In the genomic region with DNA sequence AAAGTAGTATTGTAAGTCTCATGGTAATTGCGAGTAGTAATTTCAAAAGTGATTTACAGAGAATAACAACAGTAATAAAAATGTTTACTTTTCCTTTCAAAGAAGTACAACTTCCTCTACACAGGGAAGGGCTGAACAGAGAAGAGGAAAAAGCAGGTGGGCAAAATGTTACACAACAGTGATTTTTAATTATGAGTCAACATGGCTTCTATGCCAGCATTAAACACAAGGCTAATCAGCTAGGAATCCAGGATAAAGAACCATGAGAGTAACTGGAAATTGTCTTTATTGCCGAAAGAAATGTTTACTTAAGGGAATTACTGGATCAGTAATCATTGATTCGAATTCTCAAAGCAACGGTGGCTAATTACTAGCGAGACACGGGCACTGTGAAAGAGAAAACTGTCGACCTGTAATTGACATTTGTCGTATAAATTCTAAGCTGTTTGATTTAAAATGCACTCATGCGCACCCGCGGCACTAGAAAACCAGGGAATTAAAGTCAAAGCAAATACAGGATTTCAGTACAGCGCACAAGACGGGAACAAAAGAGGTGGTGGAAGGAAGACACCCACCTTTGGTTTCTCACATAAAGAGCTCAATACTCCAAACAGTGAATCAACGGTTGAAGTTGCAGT, we compare ENCODE assay signal across 8 cellular contexts. TPM values are rescaled to one million over a fixed set of nuclear protein-coding genes. Genes with fewer than 3 reads are reported as not detected.
DNase-seq lines count a peak whose midpoint lies in the region; ATAC-seq and TF ChIP-seq lines count a peak whose summit lies in the region.

No MANE protein-coding gene starts in this region.

- no peaks in the 10 kb centered on the region for H3K36me3 ChIP-seq in CD4-positive, CD25-positive, alpha-beta regulatory T cell (ENCODE audit: control insufficient read depth, insufficient read depth, low read length)
- no peaks in the 10 kb centered on the region for H3K36me3 ChIP-seq in OCI-LY7 (ENCODE audit: insufficient read depth, low read length)
- no peaks in the 10 kb centered on the region for H3K36me3 ChIP-seq in mesendoderm (ENCODE audit: control insufficient read depth, insufficient read depth, low read length)

- H2AFZ ChIP-seq in OCI-LY7 (ENCODE audit: low read length): peak overlapping the region; percentile 76

- peaks cover 16 to 28% (median 20%) of the 10 kb centered on the region in 4 donors for H3K4me1 Mint-ChIP-seq in CD4-positive, CD25-positive, alpha-beta regulatory T cell
- H3K4me1 Mint-ChIP-seq in type B pancreatic cell (ENCODE audit: unreplicated experiment): peaks cover 9% of the 10 kb centered on the region

- no peaks in the 10 kb centered on the region for H3K27me3 ChIP-seq in CD4-positive, CD25-positive, alpha-beta regulatory T cell (ENCODE audit: control insufficient read depth, insufficient read depth, low read length)
- no peaks in the 10 kb centered on the region for H3K27me3 ChIP-seq in mesendoderm (ENCODE audit: insufficient read depth, low read length, poor library complexity)

- ATAC-seq in CD4-positive, CD25-positive, alpha-beta regulatory T cell (ENCODE audit: low read depth in 2 of 2): no peak
- ATAC-seq in HG02970 (IDR thresholded peaks at IDR 0.05; ENCODE audit: low FRiP score, unreplicated experiment) (no peak), HG03342 (IDR thresholded peaks at IDR 0.05; ENCODE audit: unreplicated experiment) (no peak)

- no peaks in the 10 kb centered on the region for H4K20me1 ChIP-seq in OCI-LY7 (ENCODE audit: insufficient read depth, low read length)

- peak overlapping the region; percentile 39 for H2BK15ac ChIP-seq in mesendoderm (replicated peaks; ENCODE audit: low read depth)

- no peaks in the 10 kb centered on the region for H3K9me3 Mint-ChIP-seq in CD4-positive, CD25-positive, alpha-beta regulatory T cell
- no peaks in the 10 kb centered on the region for H3K9me3 Mint-ChIP-seq in type B pancreatic cell

- H2AK5ac ChIP-seq in mesendoderm (ENCODE audit: low read length): no peak overlapping the region

- H3K4me1 ChIP-seq in CD4-positive, CD25-positive, alpha-beta regulatory T cell (ENCODE audit: control insufficient read depth, insufficient read depth, low read length, poor library complexity, severe bottlenecking): peaks cover 24% of the 10 kb centered on the region
- H3K4me1 ChIP-seq in OCI-LY7 (ENCODE audit: insufficient read depth, low read length, poor library complexity, severe bottlenecking) (peaks cover 29% of the 10 kb centered on the region), mesendoderm (ENCODE audit: control insufficient read depth, low read depth, low read length) (peaks cover 2% of the 10 kb centered on the region)

- H3K9me2 ChIP-seq in OCI-LY7 (ENCODE audit: insufficient read depth, low read length): no peaks in the 10 kb centered on the region

- H3K4me2 ChIP-seq in OCI-LY7 (ENCODE audit: low read length): peak overlapping the region; percentile 89
- H3K4me2 ChIP-seq in mesendoderm (ENCODE audit: low read length): peak overlapping the region; percentile 81

- H3K18ac ChIP-seq in mesendoderm (ENCODE audit: low read length): peak overlapping the region; percentile 52

- CTCF ChIA-PET in HEK293T (lab: Yijun Ruan, JAX): interaction anchor here (0.7 to 1.5 kb wide), 2 partner anchors 31 to 52 kb away, joined by 3 to 4 read pairs; no protein-coding TSS in a partner anchor
- CTCF ChIA-PET in OCI-LY7 (lab: Charles Lee; ENCODE audit: unreplicated experiment): interaction anchor here (0.6 to 3.9 kb wide), 6 partner anchors 14 to 205 kb away, joined by 3 to 18 read pairs (median 6); no protein-coding TSS in a partner anchor

- H3K4me3 Mint-ChIP-seq in CD4-positive, CD25-positive, alpha-beta regulatory T cell: peak overlapping the region; percentile 88 to 96 (median 94)
- H3K4me3 Mint-ChIP-seq in type B pancreatic cell: peak overlapping the region; percentile 94

- no peak for DNase-seq in CD4-positive, CD25-positive, alpha-beta regulatory T cell
- DNase-seq in HEK293T (ENCODE audit: extremely low spot score) (no peak), OCI-LY7 (ENCODE audit: low spot score) (peak; percentile 44), coronary artery (ENCODE audit: low spot score) (no peak), mesendoderm (no peak), type B pancreatic cell (ENCODE audit: extremely low spot score, unreplicated experiment) (no peak)

- TSS peak; percentile 93 for BruUV-seq in OCI-LY7 (replicated peaks; lab: Mats Ljungman, UMichigan)

- H4K8ac ChIP-seq in mesendoderm (ENCODE audit: low read depth, low read length): peak overlapping the region; percentile 93

- peak overlapping the region; percentile 51 for H3K27ac ChIP-seq in CD4-positive, CD25-positive, alpha-beta regulatory T cell (ENCODE audit: insufficient read depth, low read length, poor library complexity, severe bottlenecking)
- H3K27ac ChIP-seq in OCI-LY7 (ENCODE audit: low read depth, low read length, poor library complexity, severe bottlenecking): peak overlapping the region; percentile 77
- H3K27ac ChIP-seq in coronary artery: peak overlapping the region; percentile 86 to 98
- H3K27ac ChIP-seq in mesendoderm (ENCODE audit: low read depth, low read length): peak overlapping the region; percentile 97

- H3K27ac Mint-ChIP-seq in CD4-positive, CD25-positive, alpha-beta regulatory T cell: peak overlapping the region; percentile 75 to 97 (median 94)
- H3K27ac Mint-ChIP-seq in type B pancreatic cell: peak overlapping the region; percentile 95

- H3K27me3 Mint-ChIP-seq in CD4-positive, CD25-positive, alpha-beta regulatory T cell: peaks cover 26% of the 10 kb centered on the region
- H3K27me3 Mint-ChIP-seq in type B pancreatic cell: no peaks in the 10 kb centered on the region

- H2BK120ac ChIP-seq in mesendoderm (ENCODE audit: low read depth, low read length): no peak overlapping the region

- no CpG with 5 or more reads among the region's 14 CpGs for WGBS in mesendoderm (ENCODE audit: extremely low coverage, insufficient coverage, low lambda C conversion rate)

- no peaks in the 10 kb centered on the region for H3K36me3 Mint-ChIP-seq in CD4-positive, CD25-positive, alpha-beta regulatory T cell
- no peaks in the 10 kb centered on the region for H3K36me3 Mint-ChIP-seq in type B pancreatic cell

- H4K5ac ChIP-seq in mesendoderm (ENCODE audit: low read length): no peak overlapping the region

- POLR2A ChIA-PET in HEK293T (lab: Yijun Ruan, JAX): interaction anchor here (0.6 to 3.4 kb wide), 12 partner anchors 9 to 290 kb away, joined by 3 to 19 read pairs (median 4); partner anchors contain the start of genes DCK, RUFY3 and UTP3
- POLR2A ChIA-PET in OCI-LY7 (lab: Charles Lee): interaction anchor here (0.6 to 9.7 kb wide), 18 partner anchors 11 to 291 kb away, joined by 3 to 127 read pairs (median 4); partner anchors contain the start of genes JCHAIN and UTP3

- TF ChIP-seq CTCF in OCI-LY7 (conservative IDR thresholded peaks at IDR 0.05; ENCODE audit: low read length): no peak
- no peak for TF ChIP-seq CTCF in coronary artery (IDR thresholded peaks at IDR 0.05)
- no peak for TF ChIP-seq CTCF in type B pancreatic cell (conservative IDR thresholded peaks at IDR 0.05)

- peak overlapping the region; percentile 75 for H3K4me3 ChIP-seq in CD4-positive, CD25-positive, alpha-beta regulatory T cell (ENCODE audit: low read depth, low read length)
- H3K4me3 ChIP-seq in OCI-LY7 (ENCODE audit: low read depth, low read length, poor library complexity, severe bottlenecking) (peak overlapping the region; percentile 90), coronary artery (peak overlapping the region; percentile 97), mesendoderm (ENCODE audit: low read length) (peak overlapping the region; percentile 63)

- H3K4ac ChIP-seq in mesendoderm (ENCODE audit: low read depth, low read length): no peak overlapping the region

- intact Hi-C loops in OCI-LY7 (cut with micrococcal nuclease; ENCODE audit: unreplicated experiment): loop anchor here (1.0 to 2.0 kb wide), 6 partner anchors 16 to 135 kb away; partner anchors contain the start of genes GRSF1 and UTP3

- H2BK5ac ChIP-seq in mesendoderm (ENCODE audit: low read length): peak overlapping the region; percentile 21

- H3K79me2 ChIP-seq in OCI-LY7 (ENCODE audit: insufficient read depth, low read depth, low read length) (peaks cover 29% of the 10 kb centered on the region; the same call in 1 of the 2 replicates), mesendoderm (ENCODE audit: control insufficient read depth, insufficient read depth, low read length) (peaks cover 9% of the 10 kb centered on the region)

- no peaks in the 10 kb centered on the region for H3K9me3 ChIP-seq in CD4-positive, CD25-positive, alpha-beta regulatory T cell (ENCODE audit: control insufficient read depth in 2 of 2, low read length in 2 of 2)
- no peaks in the 10 kb centered on the region for H3K9me3 ChIP-seq in OCI-LY7 (ENCODE audit: low read length)

- peak overlapping the region; percentile 88 for H3K9ac ChIP-seq in mesendoderm (ENCODE audit: low read length)

- H3K79me1 ChIP-seq in mesendoderm (ENCODE audit: low read length): no peaks in the 10 kb centered on the region

- peak overlapping the region; percentile 81 for H3K23ac ChIP-seq in mesendoderm (ENCODE audit: low read length)

- H3K56ac ChIP-seq in mesendoderm (ENCODE audit: low read length): peak overlapping the region; percentile 93

TF ChIP-seq in HEK293T, 16 proteins besides CTCF, POLR2A, EP300 and RAD21:
- TF ChIP-seq L3MBTL2 (conservative IDR thresholded peaks at IDR 0.05) (peak; percentile 32; the same call in 1 of the 2 replicates), ELF4 (IDR thresholded peaks at IDR 0.05) (no peak), BHLHE40 (IDR thresholded peaks at IDR 0.05; ENCODE audit: borderline replicate concordance) (no peak)

RNA-seq across cellular contexts. Expression of gene UTP3, which starts 15.5 kb away (rescaled TPM):
- 17.5 TPM for total RNA-seq in CD4-positive, CD25-positive, alpha-beta regulatory T cell
- polyA plus RNA-seq in CD4-positive, CD25-positive, alpha-beta regulatory T cell: 10 to 100 TPM in 3 of 4 donors, 1 to 10 TPM in 1; 8.8 to 13.7 (median 12.1) TPM
- total RNA-seq in OCI-LY7 (2014; rRNA removed; shearing (Covaris generic)): 34.0 and 51.5 TPM in 2 replicates
- total RNA-seq in OCI-LY7 (2022) (54.8 and 57.8 TPM in 2 replicates), type B pancreatic cell (ENCODE audit: low replicate concordance) (26.4 and 29.1 TPM in 2 replicates)
- 73.6 TPM for polyA plus RNA-seq in mesendoderm (2013, experiment 1 of 2)
- 72.9 TPM for polyA plus RNA-seq in mesendoderm (2013, experiment 2 of 2)

RNA-seq across cellular contexts. Expression of gene RUFY3, which starts 17.9 kb away (rescaled TPM):
- 14.9 TPM for total RNA-seq in CD4-positive, CD25-positive, alpha-beta regulatory T cell
- polyA plus RNA-seq in CD4-positive, CD25-positive, alpha-beta regulatory T cell: 1 to 10 TPM in 3 of 4 donors, under 1 TPM in 1; 0.79 to 1.9 (median 1.4) TPM
- total RNA-seq in OCI-LY7 (2014; rRNA removed; shearing (Covaris generic)): 36.4 and 38.2 TPM in 2 replicates
- total RNA-seq in OCI-LY7 (2022): 42.6 and 52.2 TPM in 2 replicates
- 20.6 TPM for polyA plus RNA-seq in mesendoderm (2013, experiment 1 of 2)
- 20.0 TPM for polyA plus RNA-seq in mesendoderm (2013, experiment 2 of 2)
- 38.3 and 74.9 TPM in 2 replicates for total RNA-seq in type B pancreatic cell (ENCODE audit: low replicate concordance)

RNA-seq across cellular contexts. Expression of gene JCHAIN, which starts 37.5 kb away (rescaled TPM):
- total RNA-seq in CD4-positive, CD25-positive, alpha-beta regulatory T cell: 0.84 TPM
- 1 to 10 TPM in 3 of 4 donors, not detected in 1; 1.2 to 5.2 (median 2.1) TPM for polyA plus RNA-seq in CD4-positive, CD25-positive, alpha-beta regulatory T cell
- 1,460 and 1,542 TPM in 2 replicates for total RNA-seq in OCI-LY7 (2014; rRNA removed; shearing (Covaris generic))
- 1,325 and 1,492 TPM in 2 replicates for total RNA-seq in OCI-LY7 (2022)
- polyA plus RNA-seq in mesendoderm (2013, experiment 1 of 2): not detected
- not detected for polyA plus RNA-seq in mesendoderm (2013, experiment 2 of 2)
- not detected in 2 replicates for total RNA-seq in type B pancreatic cell (ENCODE audit: low replicate concordance)

Comparison
In these comparisons a context has a peak if more than half of its experiments do, and no peak if none do; other contexts are left out.
1. RNA of gene JCHAIN, which starts 37.5 kb away (total RNA-seq): 1,325 to 1,542 TPM in OCI-LY7; 0.84 TPM in CD4-positive, CD25-positive, alpha-beta regulatory T cell (single experiment) and not detected in type B pancreatic cell; every median in the first group is over 100 times any median in the second.
2. Peak in every context shown above with its lines, with median percentiles within 50 percentile points of each other: H3K27ac ChIP-seq and H3K4me3 ChIP-seq.